17 cellular contexts compared by ENCODE assay signal in the genomic region with DNA sequence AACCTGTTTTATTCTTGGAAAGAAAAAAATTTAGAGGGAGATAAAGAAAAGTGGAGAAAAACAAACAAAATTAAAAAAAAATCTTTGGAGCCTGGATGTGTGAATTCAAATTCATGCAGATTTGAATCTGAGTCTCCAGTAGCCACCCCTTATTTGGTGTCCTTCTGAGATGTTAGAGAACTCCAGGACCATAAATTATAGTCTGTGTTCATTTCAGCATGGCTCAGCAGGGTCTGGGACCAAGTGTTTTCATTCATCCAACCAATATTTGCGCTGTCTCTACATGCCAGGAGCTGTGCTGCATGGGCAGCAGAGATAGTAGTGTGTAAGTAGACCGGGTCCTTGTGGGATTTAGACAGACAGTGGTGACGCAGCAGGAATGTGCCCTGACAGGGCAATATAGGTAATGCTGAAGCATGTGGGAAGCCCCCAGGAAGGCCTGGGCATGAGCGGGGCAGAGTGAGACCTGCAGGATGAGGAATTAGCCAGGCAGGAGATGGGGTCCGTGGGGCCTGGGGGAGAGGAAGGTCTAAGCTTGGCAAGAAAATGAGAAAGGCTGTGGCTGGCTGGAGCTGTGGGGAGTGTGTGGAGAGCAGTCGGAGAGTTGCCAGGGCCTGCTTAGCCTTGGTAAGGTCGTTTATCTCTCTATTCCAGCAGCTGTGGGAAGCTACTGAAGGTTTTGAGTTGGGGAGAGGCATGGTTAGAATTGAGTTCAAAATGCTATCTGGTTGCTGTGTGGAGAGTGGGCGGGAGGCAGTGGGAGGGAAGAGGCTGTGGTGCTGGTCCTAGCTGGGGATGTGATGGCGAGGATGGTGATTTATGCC. TPM values are rescaled to one million over a fixed set of nuclear protein-coding genes. Genes with fewer than 3 reads are reported as not detected.
DNase-seq lines count a peak whose midpoint lies in the region; ATAC-seq and TF ChIP-seq lines count a peak whose summit lies in the region.
"Had no signal": no experiment of that assay in that cellular context is flagged by ENCODE, and none has a peak within 500 bp of the region (broad histone marks: within the 10 kb centered on the region; RNA-seq: fewer than 3 reads in every experiment).

No MANE protein-coding gene starts in this region.

- H3K36me3 Mint-ChIP-seq in WTC11: no peaks in the 10 kb centered on the region

- H3K27ac ChIP-seq in foreskin keratinocyte (peak overlapping the region; percentile 4), neuronal stem cell (replicated peaks; ENCODE audit: low read length) (no peak overlapping the region)

- H3K27me3 Mint-ChIP-seq in WTC11 (ENCODE audit: low read depth): no peaks in the 10 kb centered on the region

- H2BK5ac ChIP-seq in neuronal stem cell (ENCODE audit: low read length): no peak overlapping the region

- H2AFZ ChIP-seq in neuronal stem cell (ENCODE audit: low read length): no peak overlapping the region

- WGBS in neuronal stem cell (ENCODE audit: extremely low coverage in 2 of 2, insufficient read length in 2 of 2, insufficient replicate concordance in 1 of 2), 2 donors: no CpG with 5 or more reads among the region's 9 CpGs

- H3K9ac ChIP-seq in neuronal stem cell (ENCODE audit: low read depth, low read length, poor library complexity): peak overlapping the region; percentile 68

- H3K4me2 ChIP-seq in neuronal stem cell (ENCODE audit: insufficient read depth, low read length, poor library complexity, severe bottlenecking): no peak overlapping the region

- H2BK120ac ChIP-seq in neuronal stem cell (ENCODE audit: low read depth, low read length): no peak overlapping the region

- peaks cover 34% of the 10 kb centered on the region for H3K4me1 Mint-ChIP-seq in WTC11

- H3K4ac ChIP-seq in neuronal stem cell (ENCODE audit: low read length): no peak overlapping the region

- H3K27ac Mint-ChIP-seq in WTC11: peak overlapping the region; percentile 82
- H3K27ac Mint-ChIP-seq: T-helper 17 cell had no signal

- no peak for ATAC-seq in WTC11
- peak; percentile 93 for ATAC-seq in foreskin keratinocyte
- ATAC-seq in activated CD4-positive, CD25-positive, alpha-beta regulatory T cell treated with anti-CD3 and anti-CD28 coated beads, Interleukin-2, amount 50 U/mL, for 24 hours: no peak
- ATAC-seq: T-helper 17 cell had no signal

- no peak overlapping the region for H2BK15ac ChIP-seq in neuronal stem cell (ENCODE audit: low read length)

- H3K18ac ChIP-seq in neuronal stem cell (ENCODE audit: low read length): no peak overlapping the region

- no peak overlapping the region for H4K8ac ChIP-seq in neuronal stem cell (ENCODE audit: low read depth, low read length)

- H3K9me3 ChIP-seq in neuronal stem cell (replicated peaks in 1 of 2; ENCODE audit: control insufficient read depth in 2 of 2, insufficient read depth in 1 of 2, low read depth in 1 of 2, low read length in 2 of 2): no peaks in the 10 kb centered on the region

- CTCF ChIA-PET in WTC11 (lab: Charles Lee): interaction anchor here (0.6 to 2.2 kb wide), 4 partner anchors 11 to 168 kb away, joined by 3 to 9 read pairs (median 3); a partner anchor contains a TSS

- DNase-seq in HPDE6-E6E7 (ENCODE audit: extremely low spot score): peak; percentile 47
- DNase-seq in WTC11 (ENCODE audit: low spot score): no peak
- DNase-seq in foreskin keratinocyte: peak; percentile 91 to 94
- DNase-seq in neuronal stem cell (ENCODE audit: low spot score): no peak
- no peak for DNase-seq in NCI-H2029 (lab: John Stamatoyannopoulos, UW)
- no peak for DNase-seq in NCI-H1417 treated with DMSO at 0.1 percent for 48 hours (lab: John Stamatoyannopoulos, UW)
- no peak for DNase-seq in HuH-7.5 (ENCODE audit: low spot score)
- DNase-seq: activated CD4-positive, alpha-beta T cell treated with anti-CD3 and anti-CD28 coated beads, Interleukin-2, amount 50 U/mL, for 1 hour; activated T-cell treated with anti-CD3 and anti-CD28 coated beads, Interleukin-2, amount 50 U/mL, for 1 hour; GOT3; hippocampal formation; kidney glomerular epithelial cell; NCI-H1048; posterior cingulate gyrus; SIG-M5; T-helper 17 cell had no signal

- no peak overlapping the region for H4K91ac ChIP-seq in neuronal stem cell (ENCODE audit: low read depth, low read length, poor library complexity)

- no peak overlapping the region for H2BK12ac ChIP-seq in neuronal stem cell (ENCODE audit: low read length)

- H2AK5ac ChIP-seq in neuronal stem cell (ENCODE audit: low read depth, low read length): no peak overlapping the region

- no peaks in the 10 kb centered on the region for H3K36me3 ChIP-seq in neuronal stem cell (replicated peaks in 1 of 2; ENCODE audit: control insufficient read depth in 2 of 2, insufficient read depth in 2 of 2, low read length in 2 of 2)

- H3K27me3 ChIP-seq in foreskin keratinocyte: no peaks in the 10 kb centered on the region
- no peaks in the 10 kb centered on the region for H3K27me3 ChIP-seq in neuronal stem cell (ENCODE audit: control insufficient read depth in 3 of 3, insufficient read depth in 3 of 3, low read depth in 1 of 3, low read length in 3 of 3)

- H3K14ac ChIP-seq in neuronal stem cell (ENCODE audit: low read length): peak overlapping the region; percentile 23

- H3K9me3 Mint-ChIP-seq in WTC11: no peaks in the 10 kb centered on the region

- POLR2A ChIA-PET in WTC11 (lab: Charles Lee): no interaction called here

- peak overlapping the region; percentile 86 for H3K23ac ChIP-seq in neuronal stem cell (ENCODE audit: low read depth, low read length, poor library complexity)

- H3K4me1 ChIP-seq in foreskin keratinocyte (peaks cover 32% of the 10 kb centered on the region), neuronal stem cell (ENCODE audit: control insufficient read depth in 2 of 2, insufficient read depth in 1 of 2, low read depth in 1 of 2, low read length in 2 of 2) (peaks cover 0 to 4% of the 10 kb centered on the region in 2 donors)

- TF ChIP-seq CTCF in WTC11 (IDR thresholded peaks at IDR 0.05) (no peak), foreskin keratinocyte (conservative IDR thresholded peaks at IDR 0.05) (no peak)

- no peak overlapping the region for H3K4me3 ChIP-seq in neuronal stem cell (ENCODE audit: low read length in 2 of 2)

- no peak overlapping the region for H3K4me3 Mint-ChIP-seq in WTC11
- H3K4me3 Mint-ChIP-seq: T-helper 17 cell had no signal

- H3K79me1 ChIP-seq in neuronal stem cell (ENCODE audit: low read depth, low read length): no peaks in the 10 kb centered on the region

TF ChIP-seq in WTC11, 78 proteins besides CTCF, POLR2A, EP300 and RAD21:
- TF ChIP-seq, protein P1, sequence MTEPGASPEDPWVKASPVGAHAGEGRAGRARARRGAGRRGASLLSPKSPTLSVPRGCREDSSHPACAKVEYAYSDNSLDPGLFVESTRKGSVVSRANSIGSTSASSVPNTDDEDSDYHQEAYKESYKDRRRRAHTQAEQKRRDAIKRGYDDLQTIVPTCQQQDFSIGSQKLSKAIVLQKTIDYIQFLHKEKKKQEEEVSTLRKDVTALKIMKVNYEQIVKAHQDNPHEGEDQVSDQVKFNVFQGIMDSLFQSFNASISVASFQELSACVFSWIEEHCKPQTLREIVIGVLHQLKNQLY (CRISPR knock-in tag; IDR thresholded peaks at IDR 0.05): no peak

RNA-seq across cellular contexts. Expression of a gene that starts 16.8 kb away (rescaled TPM):
- total RNA-seq in WTC11 (2021) (37.1 to 45.6 TPM (median 40.3 TPM) in 3 replicates), foreskin keratinocyte (20.2 and 20.6 TPM in 2 replicates)
- 15.5 and 18.7 TPM in 2 replicates for polyA plus RNA-seq in foreskin keratinocyte
- polyA plus RNA-seq in neuronal stem cell (2013, experiment 1 of 2): 33.7 TPM
- 32.9 TPM for polyA plus RNA-seq in neuronal stem cell (2013, experiment 2 of 2)

Comparison
In these comparisons a context has a peak if more than half of its experiments do, and no peak if none do; other contexts are left out.
1. DNase-seq: peak in HPDE6-E6E7 (single experiment) and foreskin keratinocyte (2 of 2); none in WTC11 (single experiment), neuronal stem cell (single experiment), NCI-H2029 (single experiment), NCI-H1417 treated with DMSO at 0.1 percent for 48 hours (single experiment) and HuH-7.5 (single experiment).